8 cellular contexts compared by ENCODE assay signal in genomic region chr5:103258368-103258956, GRCh38. TPM values are rescaled to one million over a fixed set of nuclear protein-coding genes. Genes with fewer than 3 reads are reported as not detected.
A peak's percentile ranks its signal among the peaks of the same experiment; 100 is the strongest.
DNase-seq lines count a peak whose midpoint lies in the region; ATAC-seq, FAIRE-seq and TF ChIP-seq lines count a peak whose summit lies in the region.

Gene MACIR, plus strand, starts transcription at chr5:103258763. Its CDS starts 17,157 bp downstream, at chr5:103275920.

- H3K4me1 Mint-ChIP-seq in Caco-2 (ENCODE audit: low read depth, unreplicated experiment), result peaks cover 19% of the 10 kb centered on the region
- H3K4me1 Mint-ChIP-seq in memory B cell, result peaks cover 5% of the 10 kb centered on the region

- peak within 1 kb of the TSS; percentile 89 for H3K4me3 ChIP-seq in Caco-2 (ENCODE audit: low read depth, low read length)
- H3K4me3 ChIP-seq in H1 (ENCODE audit: extremely low read depth in 1 of 4, insufficient read depth in 2 of 4, low read depth in 3 of 4, low read length in 4 of 4), result peak within 1 kb of the TSS; percentile 61 to 94 (median 88)

- H4K8ac ChIP-seq in H1 (ENCODE audit: extremely low read depth, insufficient read depth, low read length), result peak within 1 kb of the TSS; percentile 94

- CTCF ChIA-PET in Caco-2 (lab: Charles Lee), result interaction anchor here (0.6 to 2.1 kb wide), 12 partner anchors 14 to 261 kb away, joined by 3 to 7 read pairs (median 4); no protein-coding TSS in a partner anchor
- CTCF ChIA-PET in H1 (lab: Charles Lee; ENCODE audit: partially characterized antibody), result interaction anchor here (0.9 to 5.2 kb wide), 7 partner anchors 11 to 217 kb away, joined by 3 to 26 read pairs (median 5); no protein-coding TSS in a partner anchor

- DNase-seq in Caco-2 (peak; percentile 96 to 97), HTR-8/SVneo (ENCODE audit: insufficient read length, low spot score) (peak; percentile 89), NOMO-1 treated with dmso at 0.1 percent for 144 hours (lab: John Stamatoyannopoulos, UW; ENCODE audit: unreplicated experiment) (peak; percentile 97), H1 (ENCODE audit: low read depth in 1 of 2, low spot score in 2 of 2) (peak; percentile 90 to 97), memory B cell (ENCODE audit: low spot score in 2 of 2) (peak; percentile 81 to 88)
- peak; percentile 85 for DNase-seq in activated CD8-positive, alpha-beta memory T cell treated with anti-CD3 and anti-CD28 coated beads, Interleukin-2, amount 50 U/mL, for 1 hour (ENCODE audit: extremely low read depth)
- DNase-seq in stimulated activated CD8-positive, alpha-beta memory T cell treated with anti-CD3 and anti-CD28 coated beads, Interleukin-12 subunit alpha, Interleukin-12 subunit beta, amount 100 ng/mL, for 1 hour (ENCODE audit: low read depth), result peak; percentile 87

- ATAC-seq in GM21381 (IDR thresholded peaks at IDR 0.05; ENCODE audit: unreplicated experiment), result peak; percentile 78
- peak; percentile 91 for ATAC-seq in memory B cell (ENCODE audit: low read depth)

- H3K79me2 ChIP-seq in H1 (ENCODE audit: control insufficient read depth in 1 of 2, insufficient read depth in 2 of 2, low read length in 2 of 2), result peaks cover 0 to 39% of the 10 kb centered on the region in 2 experiments; a peak in 2 of 4 replicates

- no peaks in the 10 kb centered on the region for H4K20me1 ChIP-seq in H1 (replicated peaks in 1 of 2; ENCODE audit: control insufficient read depth in 1 of 2, insufficient read depth in 2 of 2, low read length in 2 of 2)

- H3K36me3 Mint-ChIP-seq in Caco-2 (ENCODE audit: insufficient read depth, unreplicated experiment) (peaks cover 9% of the 10 kb centered on the region), memory B cell (no peaks in the 10 kb centered on the region)

- H3K4me2 ChIP-seq in H1 (ENCODE audit: insufficient read depth in 1 of 2, low read depth in 2 of 2, low read length in 2 of 2), result peak within 1 kb of the TSS; percentile 84 to 93

- H3K14ac ChIP-seq in H1 (ENCODE audit: insufficient read length), result no peak within 1 kb of the TSS

- no peak for TF ChIP-seq EP300 in H1 (IDR thresholded peaks at IDR 0.05; ENCODE audit: borderline replicate concordance in 1 of 2, low read depth in 2 of 2, low read length in 2 of 2)

- peak within 1 kb of the TSS; percentile 81 for H3K4me3 Mint-ChIP-seq in Caco-2 (ENCODE audit: unreplicated experiment)
- peak within 1 kb of the TSS; percentile 87 for H3K4me3 Mint-ChIP-seq in memory B cell

- peak within 1 kb of the TSS; percentile 90 for H4K91ac ChIP-seq in H1 (replicated peaks; ENCODE audit: insufficient read length, low read length)

- H4K5ac ChIP-seq in H1 (ENCODE audit: insufficient read length, low read depth, low read length), result peak within 1 kb of the TSS; percentile 99

- H3K27me3 ChIP-seq in Caco-2 (replicated peaks; ENCODE audit: control insufficient read depth, insufficient read depth, low read length), result no peaks in the 10 kb centered on the region
- H3K27me3 ChIP-seq in H1 (replicated peaks in 1 of 4; ENCODE audit: control insufficient read depth in 3 of 4, extremely low read depth in 1 of 4, insufficient read depth in 3 of 4, low read length in 3 of 4), result no peaks in the 10 kb centered on the region

- H2AK5ac ChIP-seq in H1 (ENCODE audit: low read depth, low read length), result no peak within 1 kb of the TSS

- no peaks in the 10 kb centered on the region for H3K36me3 ChIP-seq in Caco-2 (ENCODE audit: control insufficient read depth, insufficient read depth, low read length)
- H3K36me3 ChIP-seq in H1 (ENCODE audit: control insufficient read depth in 2 of 4, insufficient read depth in 4 of 4, low read length in 3 of 4), result no peaks in the 10 kb centered on the region

- no peak within 1 kb of the TSS for H2BK12ac ChIP-seq in H1 (ENCODE audit: low read depth, low read length)

- H3K9me3 ChIP-seq in Caco-2, result no peaks in the 10 kb centered on the region
- H3K9me3 ChIP-seq in H1 (ENCODE audit: insufficient read depth in 2 of 2, low read depth in 1 of 2, low read length in 1 of 2), result no peaks in the 10 kb centered on the region

- peak within 1 kb of the TSS; percentile 94 for H3K18ac ChIP-seq in H1 (ENCODE audit: extremely low read depth, low read length)

- H3K23ac ChIP-seq in H1 (ENCODE audit: insufficient read length), result no peak within 1 kb of the TSS

- peak; percentile 65 to 79 for TF ChIP-seq POLR2A in H1 (IDR thresholded peaks at IDR 0.05; ENCODE audit: control extremely low read depth in 1 of 2, low read depth in 2 of 2, low read length in 2 of 2)

- peak within 1 kb of the TSS; percentile 91; the same call in 1 of the 2 replicates for H2BK5ac ChIP-seq in H1 (ENCODE audit: low read depth, low read length)

- no peak within 1 kb of the TSS for H2BK15ac ChIP-seq in H1 (ENCODE audit: low read length)

- H3K4me1 ChIP-seq in Caco-2 (peaks cover 5% of the 10 kb centered on the region; the same call in 1 of the 2 replicates), H1 (replicated peaks in 1 of 4; ENCODE audit: control insufficient read depth in 3 of 4, insufficient read depth in 4 of 4, low read length in 3 of 4) (peaks cover 0 to 6% (median 0%) of the 10 kb centered on the region in 4 experiments; a peak in 1 of 7 replicates)

- TF ChIP-seq RAD21 in H1 (IDR thresholded peaks at IDR 0.05 in 1 of 2, conservative IDR thresholded peaks at IDR 0.05 in 1 of 2; ENCODE audit: low read depth in 2 of 2, low read length in 2 of 2), result peak in 1 of 2 experiments; percentile 13; a peak in 2 of 4 replicates

- peak within 1 kb of the TSS; percentile 82 to 87 (median 84) for H3K9ac ChIP-seq in H1 (replicated peaks in 1 of 4; ENCODE audit: extremely low read depth in 1 of 4, low read depth in 3 of 4, low read length in 3 of 4)

- H2AFZ ChIP-seq in H1 (ENCODE audit: low read length), result peak within 1 kb of the TSS; percentile 28

- no TSS peak for BruUV-seq in Caco-2 (replicated peaks; lab: Mats Ljungman, UMichigan)

- 1% methylated on average over 20 of the region's 45 CpGs; no CpG with 5 or more reads in 1 of the 2 experiments for WGBS in H1 (ENCODE audit: extremely low coverage in 1 of 2, insufficient coverage in 1 of 2, insufficient read length in 1 of 2, insufficient replicate concordance in 2 of 2, low coverage in 1 of 2, low lambda C conversion rate in 2 of 2, missing lambda C conversion rate in 1 of 2), 2 experiments

- H2BK20ac ChIP-seq in H1 (ENCODE audit: low read length), result no peak within 1 kb of the TSS

- H3K27ac Mint-ChIP-seq in Caco-2 (ENCODE audit: unreplicated experiment), result peak within 1 kb of the TSS; percentile 20
- H3K27ac Mint-ChIP-seq in memory B cell, result no peak within 1 kb of the TSS

- peak within 1 kb of the TSS; percentile 58 for H3K4ac ChIP-seq in H1 (replicated peaks; ENCODE audit: insufficient read length, low read depth, low read length)

- peak in 1 of 2 experiments; percentile 1 for TF ChIP-seq CTCF in Caco-2 (IDR thresholded peaks at IDR 0.05; ENCODE audit: insufficient read depth in 1 of 2, low read depth in 1 of 2, low read length in 1 of 2, severe bottlenecking in 1 of 2, unreplicated experiment in 1 of 2)
- TF ChIP-seq CTCF in H1 (IDR thresholded peaks at IDR 0.05; ENCODE audit: control extremely low read depth in 1 of 3, insufficient read depth in 1 of 3, low read depth in 1 of 3, low read length in 3 of 3), result no peak

- FAIRE-seq in HTR-8/SVneo (lab: Jason Lieb, UNC), result peak; percentile 93
- peak; percentile 7 for FAIRE-seq in H1 (lab: Jason Lieb, UNC)

- H3K27ac ChIP-seq in H1 (ENCODE audit: low read depth, low read length), result peak within 1 kb of the TSS; percentile 78

- peak within 1 kb of the TSS; percentile 84 for H3K56ac ChIP-seq in H1 (replicated peaks; ENCODE audit: insufficient read length, low read depth, low read length)

- H3K9me3 Mint-ChIP-seq in Caco-2 (ENCODE audit: unreplicated experiment) (no peaks in the 10 kb centered on the region), memory B cell (no peaks in the 10 kb centered on the region)

- peak within 1 kb of the TSS; percentile 81 for H2BK120ac ChIP-seq in H1 (replicated peaks; ENCODE audit: low read depth, low read length)

- POLR2A ChIA-PET in Caco-2 (lab: Charles Lee), result interaction anchor here (0.6 to 1.0 kb wide), 2 partner anchors 34 to 460 kb away, joined by 3 to 16 read pairs; no protein-coding TSS in a partner anchor
- POLR2A ChIA-PET in H1 (lab: Charles Lee; ENCODE audit: partially characterized antibody), result interaction anchor here (0.6 to 2.4 kb wide), 14 partner anchors 10 to 882 kb away, joined by 3 to 9 read pairs (median 4); partner anchors contain the start of genes GIN1 and PPIP5K2

- intact Hi-C loops in Caco-2 (cut with micrococcal nuclease; ENCODE audit: unreplicated experiment), result loop anchor here (1.0 to 5.0 kb wide), 3 partner anchors 118 to 217 kb away; no protein-coding TSS in a partner anchor

- H3K79me1 ChIP-seq in H1 (ENCODE audit: low read depth, low read length), result no peaks in the 10 kb centered on the region; the same call in 1 of the 2 replicates

- H3K27me3 Mint-ChIP-seq in Caco-2 (ENCODE audit: insufficient read depth, unreplicated experiment), result peaks cover 4% of the 10 kb centered on the region
- H3K27me3 Mint-ChIP-seq in memory B cell, result peaks cover 4% of the 10 kb centered on the region

- H3K23me2 ChIP-seq in H1 (ENCODE audit: low read depth, low read length), result peaks cover 6% of the 10 kb centered on the region; the same call in 1 of the 2 replicates

TF ChIP-seq in H1, 55 proteins besides CTCF, POLR2A, EP300 and RAD21 (continues in another document):
- no peak for TF ChIP-seq FOSL1 (IDR thresholded peaks at IDR 0.05; ENCODE audit: insufficient read depth, low read depth, low read length)
- TF ChIP-seq CHD2 (IDR thresholded peaks at IDR 0.05; ENCODE audit: low read length), result no peak
- TF ChIP-seq HDAC6 (IDR thresholded peaks at IDR 0.05; ENCODE audit: low read depth, low read length), result no peak
- peak; percentile 44; the same call in 1 of the 2 replicates for TF ChIP-seq TBP (IDR thresholded peaks at IDR 0.05; ENCODE audit: low read depth, low read length)
- peak; percentile 87 for TF ChIP-seq POLR2AphosphoS5 (IDR thresholded peaks at IDR 0.05; ENCODE audit: low read depth, low read length)
- no peak for TF ChIP-seq JUN (IDR thresholded peaks at IDR 0.05; ENCODE audit: low read depth, low read length)
- TF ChIP-seq CBX8 (IDR thresholded peaks at IDR 0.05; ENCODE audit: borderline replicate concordance, low read depth, low read length), result no peak
- TF ChIP-seq YY1 (IDR thresholded peaks at IDR 0.05; ENCODE audit: low read depth, low read length), result 0 out of 2 replicates have a peak, but pooled peaks have one; percentile 15
- TF ChIP-seq SIX5 (IDR thresholded peaks at IDR 0.05; ENCODE audit: low read depth, low read length), result no peak

RNA-seq across cellular contexts. Expression of gene MACIR, which starts in this region (rescaled TPM):
- 4.1 and 5.2 TPM in 2 replicates for total RNA-seq in Caco-2 (2022)
- 17.7 and 19.2 TPM in 2 replicates for total RNA-seq in H1 (2021; fragmentation: NEBNext Ultra II Directional; extraction: Animal tissue kit (Norgen Biotek cat#: 25700))
- polyA plus RNA-seq in H1 (2011; rRNA removed), result 8.0 and 8.2 TPM in 2 replicates
- 10.9 TPM for polyA plus RNA-seq in H1 (2011; cell fraction: cytosol; rRNA removed)
- polyA plus RNA-seq in H1 (2011; cell fraction: nucleus; rRNA removed), result 8.5 TPM
- 11.7 to 17.0 TPM (median 13.8 TPM) in 4 replicates for polyA plus RNA-seq in H1 (2012, experiment 1 of 2)
- polyA plus RNA-seq in H1 (2012, experiment 2 of 2), result 2.7 TPM
- polyA plus RNA-seq in H1 (2013, experiment 1 of 2), result 9.4 TPM
- 9.7 TPM for polyA plus RNA-seq in H1 (2013, experiment 2 of 2)
- 15.4 and 23.3 TPM in 2 replicates for polyA minus RNA-seq in H1 (2011; rRNA and poly(A)+ RNA removed)
- 6.0 TPM for polyA minus RNA-seq in H1 (2011; cell fraction: cytosol; rRNA and poly(A)+ RNA removed)
- polyA minus RNA-seq in H1 (2011; cell fraction: nucleus; rRNA and poly(A)+ RNA removed), result 8.4 TPM

Comparison
In these comparisons a context has a peak if more than half of its experiments do, and no peak if none do; other contexts are left out.
1. Peak in every context shown above with its lines: DNase-seq, ATAC-seq, H3K4me3 ChIP-seq and H3K27ac ChIP-seq.